Comparison of ENCODE assay signal across 1 cellular context in genomic region chr10:73167557-73168485, GRCh38.
TF ChIP-seq lines count a peak whose summit lies in the region.

Gene ECD (minus strand): TSS chr10:73168008. CDS start chr10:73163937, 4,071 bp downstream.
Gene FAM149B1 (plus strand): TSS chr10:73168119. CDS start chr10:73168340, 221 bp downstream.

TF ChIP-seq in GM23338, 12 proteins besides CTCF, POLR2A, EP300 and RAD21 (continued from another document):
- TF ChIP-seq ZNF462 (CRISPR knock-in tag; IDR thresholded peaks at IDR 0.05) (no peak), POLR2AphosphoS5 (IDR thresholded peaks at IDR 0.05; ENCODE audit: low read depth) (peak; percentile 94), CREB1 (CRISPR knock-in tag; IDR thresholded peaks at IDR 0.05; ENCODE audit: low read depth) (peak; percentile 100)
